Comparison of ENCODE assay signal across 1 cellular context in the genomic region with DNA sequence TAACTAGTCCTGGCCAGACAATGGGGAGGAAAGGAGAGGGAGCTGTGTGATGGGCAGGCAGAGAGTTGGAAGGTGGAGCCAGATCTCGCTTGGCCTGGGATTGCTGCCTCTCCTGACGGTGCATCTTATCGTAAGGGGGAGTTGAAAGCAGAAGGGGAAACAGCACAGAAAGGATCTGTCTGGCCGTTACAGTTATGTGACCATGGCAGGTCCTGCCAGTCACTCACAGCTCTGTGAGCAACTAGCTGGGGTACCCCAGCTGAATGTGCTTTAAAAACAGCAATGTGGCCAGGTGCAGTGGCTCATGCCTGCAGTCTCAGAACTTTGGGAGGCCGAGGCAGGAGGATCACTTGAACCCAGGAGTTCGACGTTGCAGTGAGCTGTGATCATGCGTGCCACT.
A peak's percentile ranks its signal among the peaks of the same experiment; 100 is the strongest.
TF ChIP-seq lines count a peak whose summit lies in the region.

No MANE protein-coding gene starts in this region.

TF ChIP-seq in K562, 482 proteins besides CTCF, POLR2A, EP300 and RAD21 (continued from another document):
- TF ChIP-seq, protein P1, sequence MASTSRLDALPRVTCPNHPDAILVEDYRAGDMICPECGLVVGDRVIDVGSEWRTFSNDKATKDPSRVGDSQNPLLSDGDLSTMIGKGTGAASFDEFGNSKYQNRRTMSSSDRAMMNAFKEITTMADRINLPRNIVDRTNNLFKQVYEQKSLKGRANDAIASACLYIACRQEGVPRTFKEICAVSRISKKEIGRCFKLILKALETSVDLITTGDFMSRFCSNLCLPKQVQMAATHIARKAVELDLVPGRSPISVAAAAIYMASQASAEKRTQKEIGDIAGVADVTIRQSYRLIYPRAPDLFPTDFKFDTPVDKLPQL (IDR thresholded peaks at IDR 0.05; ENCODE audit: extremely low read depth, insufficient read length), result no peak
- TF ChIP-seq NFATC3 (IDR thresholded peaks at IDR 0.05) (no peak), ZNF384 (IDR thresholded peaks at IDR 0.05; ENCODE audit: low read depth, low read length) (no peak), ZNF431 (CRISPR knock-in tag; IDR thresholded peaks at IDR 0.05) (no peak), MYC (IDR thresholded peaks at IDR 0.05; ENCODE audit: low read depth, low read length) (no peak), MYC (CRISPR knock-in tag; IDR thresholded peaks at IDR 0.05; ENCODE audit: borderline replicate concordance, low read depth) (no peak), CBFA2T3 (IDR thresholded peaks at IDR 0.05) (peak; percentile 38; the same call in 1 of the 2 replicates)
- TF ChIP-seq, protein P2, sequence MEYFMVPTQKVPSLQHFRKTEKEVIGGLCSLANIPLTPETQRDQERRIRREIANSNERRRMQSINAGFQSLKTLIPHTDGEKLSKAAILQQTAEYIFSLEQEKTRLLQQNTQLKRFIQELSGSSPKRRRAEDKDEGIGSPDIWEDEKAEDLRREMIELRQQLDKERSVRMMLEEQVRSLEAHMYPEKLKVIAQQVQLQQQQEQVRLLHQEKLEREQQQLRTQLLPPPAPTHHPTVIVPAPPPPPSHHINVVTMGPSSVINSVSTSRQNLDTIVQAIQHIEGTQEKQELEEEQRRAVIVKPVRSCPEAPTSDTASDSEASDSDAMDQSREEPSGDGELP (CRISPR knock-in tag; IDR thresholded peaks at IDR 0.05; ENCODE audit: borderline replicate concordance), result 0 out of 2 replicates have a peak, but pooled peaks have one; percentile 22
- TF ChIP-seq, protein P3, sequence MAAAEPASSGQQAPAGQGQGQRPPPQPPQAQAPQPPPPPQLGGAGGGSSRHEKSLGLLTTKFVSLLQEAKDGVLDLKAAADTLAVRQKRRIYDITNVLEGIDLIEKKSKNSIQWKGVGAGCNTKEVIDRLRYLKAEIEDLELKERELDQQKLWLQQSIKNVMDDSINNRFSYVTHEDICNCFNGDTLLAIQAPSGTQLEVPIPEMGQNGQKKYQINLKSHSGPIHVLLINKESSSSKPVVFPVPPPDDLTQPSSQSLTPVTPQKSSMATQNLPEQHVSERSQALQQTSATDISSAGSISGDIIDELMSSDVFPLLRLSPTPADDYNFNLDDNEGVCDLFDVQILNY (CRISPR knock-in tag; IDR thresholded peaks at IDR 0.05), result no peak
- TF ChIP-seq, protein P4, sequence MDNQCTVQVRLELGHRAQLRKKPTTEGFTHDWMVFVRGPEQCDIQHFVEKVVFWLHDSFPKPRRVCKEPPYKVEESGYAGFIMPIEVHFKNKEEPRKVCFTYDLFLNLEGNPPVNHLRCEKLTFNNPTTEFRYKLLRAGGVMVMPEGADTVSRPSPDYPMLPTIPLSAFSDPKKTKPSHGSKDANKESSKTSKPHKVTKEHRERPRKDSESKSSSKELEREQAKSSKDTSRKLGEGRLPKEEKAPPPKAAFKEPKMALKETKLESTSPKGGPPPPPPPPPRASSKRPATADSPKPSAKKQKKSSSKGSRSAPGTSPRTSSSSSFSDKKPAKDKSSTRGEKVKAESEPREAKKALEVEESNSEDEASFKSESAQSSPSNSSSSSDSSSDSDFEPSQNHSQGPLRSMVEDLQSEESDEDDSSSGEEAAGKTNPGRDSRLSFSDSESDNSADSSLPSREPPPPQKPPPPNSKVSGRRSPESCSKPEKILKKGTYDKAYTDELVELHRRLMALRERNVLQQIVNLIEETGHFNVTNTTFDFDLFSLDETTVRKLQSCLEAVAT (IDR thresholded peaks at IDR 0.05), result no peak
- TF ChIP-seq, protein P5, sequence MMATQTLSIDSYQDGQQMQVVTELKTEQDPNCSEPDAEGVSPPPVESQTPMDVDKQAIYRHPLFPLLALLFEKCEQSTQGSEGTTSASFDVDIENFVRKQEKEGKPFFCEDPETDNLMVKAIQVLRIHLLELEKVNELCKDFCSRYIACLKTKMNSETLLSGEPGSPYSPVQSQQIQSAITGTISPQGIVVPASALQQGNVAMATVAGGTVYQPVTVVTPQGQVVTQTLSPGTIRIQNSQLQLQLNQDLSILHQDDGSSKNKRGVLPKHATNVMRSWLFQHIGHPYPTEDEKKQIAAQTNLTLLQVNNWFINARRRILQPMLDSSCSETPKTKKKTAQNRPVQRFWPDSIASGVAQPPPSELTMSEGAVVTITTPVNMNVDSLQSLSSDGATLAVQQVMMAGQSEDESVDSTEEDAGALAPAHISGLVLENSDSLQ (IDR thresholded peaks at IDR 0.05), result peak; percentile 92
